24 cellular contexts compared by ENCODE assay signal in genomic region chr5:142939884-142940283, GRCh38.
"Had no signal": no experiment of that assay in that cellular context is flagged by ENCODE, and none has a peak within 500 bp of the region (broad histone marks: within the 10 kb centered on the region; RNA-seq: fewer than 3 reads in every experiment).

No MANE protein-coding gene starts in this region.

- H3K4me1 ChIP-seq: colonic mucosa had no signal

- DNase-seq: activated CD4-positive, alpha-beta T cell treated with anti-CD3 and anti-CD28 coated beads, Interleukin-2, amount 50 U/mL, for 48 hours; activated CD4-positive, CD25-positive, alpha-beta regulatory T cell treated with anti-CD3 and anti-CD28 coated beads, Interleukin-2, amount 50 U/mL, for 72 hours; activated naive CD4-positive, alpha-beta T cell treated with anti-CD3 and anti-CD28 coated beads, Interleukin-2, amount 50 U/mL, for 16 hours; amygdala; body of pancreas; central memory CD4-positive, alpha-beta T cell; colonic mucosa; effector CD4-positive, alpha-beta T cell; head of caudate nucleus; left colon; mesenchymal stem cell; naive thymus-derived CD8-positive, alpha-beta T cell; nucleus accumbens; posterior cingulate gyrus; right cardiac atrium; stimulated activated CD4-positive, alpha-beta T cell treated with anti-CD3 and anti-CD28 coated beads, Interleukin-4, amount 100 ng/mL, for 4 hours; stimulated activated CD8-positive, alpha-beta memory T cell treated with anti-CD3 and anti-CD28 coated beads, Interleukin-4, amount 100 ng/mL, for 48 hours; stomach; T-helper 1 cell; T1000 had no signal

- H3K4me3 ChIP-seq: body of pancreas, colonic mucosa, smooth muscle cell, stomach, thoracic aorta had no signal

- H3K27ac ChIP-seq: body of pancreas, colonic mucosa, stomach, thoracic aorta had no signal

- FAIRE-seq: frontal cortex had no signal

- H3K36me3 ChIP-seq: stomach, thoracic aorta had no signal

- ATAC-seq: body of pancreas; left colon; naive thymus-derived CD8-positive, alpha-beta T cell; SK-N-SH treated with all-trans-retinoic acid at 6 μM for 48 hours had no signal

- H3K27me3 ChIP-seq: body of pancreas, colonic mucosa, stomach had no signal

- H3K9me3 ChIP-seq: body of pancreas, colonic mucosa, stomach, thoracic aorta had no signal

- H3K4me2 ChIP-seq: smooth muscle cell had no signal
